ENCODE assay signal across 11 cellular contexts in the genomic region with DNA sequence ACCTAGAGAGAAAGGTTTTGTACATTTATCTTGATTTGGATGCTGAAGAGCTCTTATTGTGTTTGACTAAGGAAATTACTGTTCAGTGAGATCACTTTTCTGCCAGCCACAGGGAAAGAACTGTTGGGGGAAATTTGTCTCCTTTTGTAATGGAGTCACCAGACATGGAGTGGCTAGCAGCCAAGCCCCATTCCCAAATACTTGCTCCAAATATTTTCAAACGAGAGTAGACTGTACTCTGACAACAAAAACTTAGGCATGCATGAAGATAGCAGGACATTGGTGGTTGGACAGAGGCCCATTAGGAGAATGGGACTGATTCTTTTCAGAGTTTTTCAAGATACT. TPM values are rescaled to one million over a fixed set of nuclear protein-coding genes. Genes with fewer than 3 reads are reported as not detected.
A peak's percentile ranks its signal among the peaks of the same experiment; 100 is the strongest.
DNase-seq lines count a peak whose midpoint lies in the region; ATAC-seq and TF ChIP-seq lines count a peak whose summit lies in the region.
"Had no signal": no experiment of that assay in that cellular context is flagged by ENCODE, and none has a peak within 500 bp of the region (broad histone marks: within the 10 kb centered on the region; RNA-seq: fewer than 3 reads in every experiment).

No MANE protein-coding gene starts in this region.

- peak overlapping the region; percentile 13 for H3K4me3 Mint-ChIP-seq in chondrocyte (ENCODE audit: unreplicated experiment)
- no peak overlapping the region for H3K4me3 Mint-ChIP-seq in stimulated activated memory B cell treated with anti-CD40 and anti-IgM and Interleukin-4, amounts not matched to agents 10 μg/mL and 1 μg/mL and 100 μg/mL, for 72 hours
- H3K4me3 Mint-ChIP-seq: activated CD8-positive, alpha-beta memory T cell treated with anti-CD3 and anti-CD28 coated beads, Interleukin-2, amount 10 ng/mL, durations not matched to agents 7 days and 5 days had no signal

- peaks cover 16% of the 10 kb centered on the region for H3K36me3 Mint-ChIP-seq in chondrocyte (ENCODE audit: low read depth)
- peaks cover 36% of the 10 kb centered on the region for H3K36me3 Mint-ChIP-seq in stimulated activated memory B cell treated with anti-CD40 and anti-IgM and Interleukin-4, amounts not matched to agents 10 μg/mL and 1 μg/mL and 100 μg/mL, for 72 hours

- peak overlapping the region; percentile 63 to 74 for H3K27ac ChIP-seq in left lung
- peak overlapping the region; percentile 16 to 61 for H3K27ac ChIP-seq in uterus
- H3K27ac ChIP-seq: BLaER1, spleen had no signal

- peaks cover 13% of the 10 kb centered on the region in 2 donors for H3K4me1 ChIP-seq in left lung
- no peaks in the 10 kb centered on the region for H3K4me1 ChIP-seq in uterus

- H3K4me1 Mint-ChIP-seq in chondrocyte (ENCODE audit: low read depth): peaks cover 62% of the 10 kb centered on the region
- H3K4me1 Mint-ChIP-seq in stimulated activated memory B cell treated with anti-CD40 and anti-IgM and Interleukin-4, amounts not matched to agents 10 μg/mL and 1 μg/mL and 100 μg/mL, for 72 hours: peaks cover 5% of the 10 kb centered on the region

- no peaks in the 10 kb centered on the region for H3K27me3 Mint-ChIP-seq in chondrocyte (ENCODE audit: low read depth)
- no peaks in the 10 kb centered on the region for H3K27me3 Mint-ChIP-seq in stimulated activated memory B cell treated with anti-CD40 and anti-IgM and Interleukin-4, amounts not matched to agents 10 μg/mL and 1 μg/mL and 100 μg/mL, for 72 hours
- H3K27me3 Mint-ChIP-seq: activated CD8-positive, alpha-beta memory T cell treated with anti-CD3 and anti-CD28 coated beads, Interleukin-2, amount 10 ng/mL, durations not matched to agents 7 days and 5 days had no signal

- peaks cover 0 to 70% of the 10 kb centered on the region in 2 donors for H3K36me3 ChIP-seq in left lung
- H3K36me3 ChIP-seq in uterus: no peaks in the 10 kb centered on the region

- TF ChIP-seq POLR2A in uterus (IDR thresholded peaks at IDR 0.05): no peak

- TF ChIP-seq CTCF in chondrocyte (IDR thresholded peaks at IDR 0.05) (no peak), left lung (IDR thresholded peaks at IDR 0.05) (no peak), uterus (IDR thresholded peaks at IDR 0.05) (no peak), GM10266 (IDR thresholded peaks at IDR 0.05; ENCODE audit: control insufficient read depth, insufficient read depth, low read depth, missing control alignments) (no peak)

- H3K9me3 ChIP-seq in left lung (no peaks in the 10 kb centered on the region), uterus (no peaks in the 10 kb centered on the region)
- H3K9me3 ChIP-seq: BLaER1, spleen had no signal

- ATAC-seq in Right ventricle myocardium inferior (peak; percentile 50), left lung (peak; percentile 86), left lobe of liver (no peak)
- ATAC-seq in stimulated activated memory B cell treated with anti-CD40 and anti-IgM and Interleukin-4, amounts not matched to agents 10 μg/mL and 1 μg/mL and 100 μg/mL, for 72 hours: no peak
- ATAC-seq: activated CD8-positive, alpha-beta memory T cell treated with anti-CD3 and anti-CD28 coated beads, Interleukin-2, amount 10 ng/mL, durations not matched to agents 7 days and 5 days had no signal

- H3K4me3 ChIP-seq in left lung (no peak overlapping the region), uterus (no peak overlapping the region)
- H3K4me3 ChIP-seq: BLaER1, spleen had no signal

- intact Hi-C loops in Right ventricle myocardium inferior (cut with DNase I) (no loop called here), cardiac septum (cut with DNase I) (no loop called here), left lung (cut with DNase I) (no loop called here), uterus (cut with DNase I; ENCODE audit: low total_unique reads) (no loop called here)

- no peaks in the 10 kb centered on the region for H3K27me3 ChIP-seq in left lung
- H3K27me3 ChIP-seq in uterus: no peaks in the 10 kb centered on the region
- H3K27me3 ChIP-seq: BLaER1, spleen had no signal

- peak overlapping the region; percentile 87 for H3K27ac Mint-ChIP-seq in chondrocyte (ENCODE audit: unreplicated experiment)
- H3K27ac Mint-ChIP-seq in stimulated activated memory B cell treated with anti-CD40 and anti-IgM and Interleukin-4, amounts not matched to agents 10 μg/mL and 1 μg/mL and 100 μg/mL, for 72 hours: no peak overlapping the region
- H3K27ac Mint-ChIP-seq: activated CD8-positive, alpha-beta memory T cell treated with anti-CD3 and anti-CD28 coated beads, Interleukin-2, amount 10 ng/mL, durations not matched to agents 7 days and 5 days had no signal

- DNase-seq in Right ventricle myocardium inferior (ENCODE audit: missing footprints) (peak; percentile 50), cardiac septum (ENCODE audit: low spot score) (no peak), chondrocyte (ENCODE audit: low spot score) (no peak), left lung (peak in 1 of 2 donors; percentile 54), uterus (no peak), left lobe of liver (ENCODE audit: low spot score) (no peak), GM10266 (ENCODE audit: extremely low spot score) (no peak)
- DNase-seq: activated CD8-positive, alpha-beta memory T cell treated with anti-CD3 and anti-CD28 coated beads, Interleukin-2, amount 10 ng/mL, durations not matched to agents 7 days and 5 days; spleen had no signal

- H3K9me3 Mint-ChIP-seq in chondrocyte (ENCODE audit: low read depth): no peaks in the 10 kb centered on the region
- no peaks in the 10 kb centered on the region for H3K9me3 Mint-ChIP-seq in stimulated activated memory B cell treated with anti-CD40 and anti-IgM and Interleukin-4, amounts not matched to agents 10 μg/mL and 1 μg/mL and 100 μg/mL, for 72 hours

RNA-seq across cellular contexts. Expression of gene IPO9, which starts 21.1 kb away (rescaled TPM):
- total RNA-seq in Right ventricle myocardium inferior: 22.6 TPM
- total RNA-seq in cardiac septum: 24.7 TPM
- 47.1 to 69.5 TPM (median 48.2 TPM) in 3 replicates for total RNA-seq in chondrocyte
- total RNA-seq in left lung: 10 to 100 TPM; 49.3 to 59.2 TPM
- 10 to 100 TPM in 3 of 4 donors, 1 to 10 TPM in 1; 8.8 to 48.5 (median 35.2) TPM for total RNA-seq in uterus
- 21.3 TPM for total RNA-seq in left lobe of liver

RNA-seq across cellular contexts. Expression of gene SHISA4, which starts 38.7 kb away (rescaled TPM):
- total RNA-seq in Right ventricle myocardium inferior: 159 TPM
- 123 TPM for total RNA-seq in cardiac septum
- total RNA-seq in chondrocyte: 29.7 to 39.1 TPM (median 37.7 TPM) in 3 replicates
- 10 to 100 TPM; 12.7 to 26.1 TPM for total RNA-seq in left lung
- total RNA-seq in uterus: 10 to 100 TPM in 2 of 4 donors, 1 to 10 TPM in 2; 2.1 to 52.8 (median 12.0) TPM
- total RNA-seq in left lobe of liver: 4.4 TPM

Comparison
In these comparisons a context has a peak if more than half of its experiments do, and no peak if none do; other contexts are left out.
1. ATAC-seq: peak in Right ventricle myocardium inferior (single experiment) and left lung (single experiment); none in left lobe of liver (single experiment) and stimulated activated memory B cell treated with anti-CD40 and anti-IgM and Interleukin-4, amounts not matched to agents 10 μg/mL and 1 μg/mL and 100 μg/mL, for 72 hours (single experiment).